In the genomic region with DNA sequence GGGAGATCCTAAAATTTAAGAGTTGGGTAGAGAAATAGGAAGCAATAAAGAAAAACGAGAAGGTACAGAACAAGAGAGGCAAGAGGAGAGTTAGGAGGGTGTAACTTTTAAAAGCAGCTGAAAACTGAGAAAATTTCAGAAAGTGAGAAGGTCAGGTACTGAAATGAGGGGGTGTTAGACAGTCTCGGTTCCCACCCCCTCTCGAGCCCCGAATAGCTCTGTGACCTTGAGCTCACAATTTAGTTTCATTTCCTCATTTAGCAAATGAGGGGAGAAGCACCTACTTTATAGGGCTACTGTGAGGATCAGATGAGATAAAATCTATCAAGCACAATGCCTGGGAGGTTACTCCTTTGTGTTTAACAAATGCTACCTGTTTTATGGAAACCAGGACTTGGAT, we compare ENCODE assay signal across 9 cellular contexts. TPM values are rescaled to one million over a fixed set of nuclear protein-coding genes. Genes with fewer than 3 reads are reported as not detected.
A peak's percentile ranks its signal among the peaks of the same experiment; 100 is the strongest.
DNase-seq lines count a peak whose midpoint lies in the region; ATAC-seq and TF ChIP-seq lines count a peak whose summit lies in the region.
"Had no signal": no experiment of that assay in that cellular context is flagged by ENCODE, and none has a peak within 500 bp of the region (broad histone marks: within the 10 kb centered on the region; RNA-seq: fewer than 3 reads in every experiment).

No MANE protein-coding gene starts in this region.

- DNase-seq in naive B cell (peak; percentile 81), GOT3 (lab: John Stamatoyannopoulos, UW) (no peak), NCI-H128 (lab: John Stamatoyannopoulos, UW; ENCODE audit: unreplicated experiment) (no peak)
- DNase-seq in activated CD4-positive, alpha-beta T cell treated with anti-CD3 and anti-CD28 coated beads for 4 hours: no peak
- DNase-seq: activated naive CD4-positive, alpha-beta T cell treated with anti-CD3 and anti-CD28 coated beads, Interleukin-2, amount 10 ng/mL, durations not matched to agents 7 days and 5 days; stimulated activated naive CD8-positive, alpha-beta T cell treated with anti-CD3 and anti-CD28 coated beads, Interleukin-15, Interleukin-2, amounts not matched to agents 100 U/mL and 50 U/mL, for 24 hours had no signal

- no peak for TF ChIP-seq CTCF in KMS-11 (conservative IDR thresholded peaks at IDR 0.05; ENCODE audit: low read depth, low read length)

- peaks cover 19 to 22% (median 21%) of the 10 kb centered on the region in 3 donors for H3K4me1 Mint-ChIP-seq in naive B cell

- H2AFZ ChIP-seq in KMS-11 (ENCODE audit: low read depth): peak overlapping the region; percentile 7; the same call in 1 of the 2 replicates

- H3K9me3 Mint-ChIP-seq in naive B cell: no peaks in the 10 kb centered on the region
- H3K9me3 Mint-ChIP-seq: activated naive CD4-positive, alpha-beta T cell treated with anti-CD3 and anti-CD28 coated beads, Interleukin-2, amount 10 ng/mL, durations not matched to agents 7 days and 5 days had no signal

- peak overlapping the region; percentile 52; the same call in 1 of the 2 replicates for H3K9ac ChIP-seq in KMS-11

- no peaks in the 10 kb centered on the region for H3K27me3 Mint-ChIP-seq in naive B cell

- peak overlapping the region; percentile 84 for H3K4me2 ChIP-seq in KMS-11

- H3K4me1 ChIP-seq in KMS-11 (ENCODE audit: low read depth, poor library complexity, severe bottlenecking): peaks cover 56% of the 10 kb centered on the region

- ATAC-seq in GM19035 (IDR thresholded peaks at IDR 0.05; ENCODE audit: unreplicated experiment) (peak; percentile 92), HG02588 (IDR thresholded peaks at IDR 0.05; ENCODE audit: unreplicated experiment) (peak; percentile 93), naive B cell (ENCODE audit: low read depth in 2 of 2) (peak; percentile 76 to 78)
- ATAC-seq: stimulated activated naive CD8-positive, alpha-beta T cell treated with anti-CD3 and anti-CD28 coated beads, Interleukin-15, Interleukin-2, amounts not matched to agents 100 U/mL and 50 U/mL, for 24 hours had no signal

- H3K79me2 ChIP-seq in KMS-11 (ENCODE audit: insufficient read depth, low read depth): peaks cover 67% of the 10 kb centered on the region

- no peak overlapping the region for H3K4me3 ChIP-seq in KMS-11 (IDR thresholded peaks at IDR 0.05; ENCODE audit: insufficient read depth, low read depth, low read length)

- H3K27ac ChIP-seq in KMS-11: peak overlapping the region; percentile 64

- 0 out of 2 replicates have a peak, but pooled peaks cover 7% of the 10 kb centered on the region for H4K20me1 ChIP-seq in KMS-11 (ENCODE audit: insufficient read depth)

- H3K4me3 Mint-ChIP-seq in naive B cell: peak overlapping the region in 1 of 8 donors; percentile 36
- H3K4me3 Mint-ChIP-seq: activated naive CD4-positive, alpha-beta T cell treated with anti-CD3 and anti-CD28 coated beads, Interleukin-2, amount 10 ng/mL, durations not matched to agents 7 days and 5 days had no signal

- H3K27me3 ChIP-seq in KMS-11 (ENCODE audit: insufficient read depth, low read depth): no peaks in the 10 kb centered on the region

- no peaks in the 10 kb centered on the region for H3K36me3 ChIP-seq in KMS-11 (ENCODE audit: insufficient read depth)

- H3K27ac Mint-ChIP-seq in naive B cell: no peak overlapping the region
- H3K27ac Mint-ChIP-seq: activated naive CD4-positive, alpha-beta T cell treated with anti-CD3 and anti-CD28 coated beads, Interleukin-2, amount 10 ng/mL, durations not matched to agents 7 days and 5 days had no signal

- H3K36me3 Mint-ChIP-seq in naive B cell: no peaks in the 10 kb centered on the region
- H3K36me3 Mint-ChIP-seq: activated naive CD4-positive, alpha-beta T cell treated with anti-CD3 and anti-CD28 coated beads, Interleukin-2, amount 10 ng/mL, durations not matched to agents 7 days and 5 days had no signal

RNA-seq across cellular contexts. Expression of a gene that starts 4.8 kb away (rescaled TPM):
- 10 to 100 TPM in 5 of 6 donors, 1 to 10 TPM in 1; 9.7 to 14.1 (median 11.5) TPM for polyA plus RNA-seq in naive B cell (ENCODE audit: low read depth in 6 of 6)
